In the genomic region with DNA sequence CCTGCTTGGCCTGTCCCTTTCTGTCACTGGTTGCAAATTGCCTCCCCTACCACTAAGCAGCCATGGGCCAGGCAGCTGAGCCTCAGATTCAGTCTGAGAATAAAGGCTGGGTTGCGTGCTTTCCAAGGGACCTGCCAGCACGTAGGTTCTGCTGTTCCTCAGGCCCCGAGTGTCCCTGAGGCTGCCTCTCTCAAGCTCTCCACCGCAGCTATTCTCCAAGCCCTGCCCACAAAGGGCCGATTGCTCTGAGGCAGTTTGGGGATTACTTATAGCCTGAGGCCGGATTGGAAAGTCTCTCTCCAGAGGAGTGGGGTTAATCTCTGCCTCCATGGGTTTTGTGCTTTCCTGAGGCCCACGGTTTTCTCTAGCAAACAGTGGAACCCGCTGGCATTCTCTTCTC, we compare ENCODE assay signal across 17 cellular contexts.
DNase-seq lines count a peak whose midpoint lies in the region; ATAC-seq and TF ChIP-seq lines count a peak whose summit lies in the region.
"Had no signal": no experiment of that assay in that cellular context is flagged by ENCODE, and none has a peak within 500 bp of the region (broad histone marks: within the 10 kb centered on the region; RNA-seq: fewer than 3 reads in every experiment).

No MANE protein-coding gene starts in this region.

- H4K20me1 ChIP-seq in H9 (ENCODE audit: control insufficient read depth, insufficient read depth, insufficient read length), result no peaks in the 10 kb centered on the region

- H3K23ac ChIP-seq in H9 (ENCODE audit: insufficient read length, low read depth, low read length), result no peak overlapping the region

- H3K27ac ChIP-seq in H9 (ENCODE audit: insufficient read length, low read depth, low read length) (no peak overlapping the region), endodermal cell (ENCODE audit: low read depth, low read length) (no peak overlapping the region), thyroid gland (peak overlapping the region in 2 of 3 donors; percentile 70 to 87), tibial artery (no peak overlapping the region)
- H3K27ac ChIP-seq: A549, C4-2B had no signal

- no peak overlapping the region for H3K4me3 ChIP-seq in NT2/D1 (ENCODE audit: insufficient read length, low read depth)
- no peak overlapping the region for H3K4me3 ChIP-seq in endodermal cell (ENCODE audit: low read length)
- no peak overlapping the region for H3K4me3 ChIP-seq in thyroid gland (replicated peaks in 1 of 3)
- no peak overlapping the region for H3K4me3 ChIP-seq in tibial artery
- H3K4me3 ChIP-seq: A549, GM23338, HAP-1 had no signal

- 0 out of 4 replicates have a peak, but pooled peaks cover 0 to 3% of the 10 kb centered on the region in 2 experiments for H3K4me1 Mint-ChIP-seq in H9
- peaks cover 14% of the 10 kb centered on the region for H3K4me1 Mint-ChIP-seq in endodermal cell
- H3K4me1 Mint-ChIP-seq: GM23338 had no signal

- no peak overlapping the region for H2BK15ac ChIP-seq in H9 (ENCODE audit: low read depth, low read length)

- no peaks in the 10 kb centered on the region; the same call in 1 of the 2 replicates for H3K27me3 Mint-ChIP-seq in H9 (ENCODE audit: low read depth)
- H3K27me3 Mint-ChIP-seq in endodermal cell (ENCODE audit: insufficient read depth), result no peaks in the 10 kb centered on the region
- H3K27me3 Mint-ChIP-seq: CD4-positive, alpha-beta memory T cell had no signal

- no peak overlapping the region for H3K9ac ChIP-seq in H9 (ENCODE audit: extremely low read depth, insufficient read length, low read length)
- peak overlapping the region; percentile 39 for H3K9ac ChIP-seq in NT2/D1 (ENCODE audit: insufficient read length, low read depth)
- H3K9ac ChIP-seq in endodermal cell (ENCODE audit: extremely low read depth, low read length, poor library complexity, severe bottlenecking), result no peak overlapping the region

- no peak for TF ChIP-seq POLR2A in thyroid gland (IDR thresholded peaks at IDR 0.05)

- no peak overlapping the region for H2AFZ ChIP-seq in H9 (ENCODE audit: low read length)
- H2AFZ ChIP-seq: GM23338 had no signal

- no peaks in the 10 kb centered on the region for H3K23me2 ChIP-seq in H9 (ENCODE audit: insufficient read length, low read depth, low read length, poor library complexity, severe bottlenecking)

- H3K9me3 ChIP-seq in H9 (ENCODE audit: control insufficient read depth, low read depth, low read length), result peaks cover 12% of the 10 kb centered on the region
- no peaks in the 10 kb centered on the region for H3K9me3 ChIP-seq in NT2/D1 (ENCODE audit: insufficient read depth, low read length)
- peaks cover 23% of the 10 kb centered on the region for H3K9me3 ChIP-seq in endodermal cell (ENCODE audit: control insufficient read depth, low read length)
- no peaks in the 10 kb centered on the region for H3K9me3 ChIP-seq in thyroid gland
- peaks cover 0 to 15% (median 13%) of the 10 kb centered on the region in 3 donors for H3K9me3 ChIP-seq in tibial artery
- H3K9me3 ChIP-seq: BE2C, HAP-1 had no signal

- H3K18ac ChIP-seq in H9 (ENCODE audit: insufficient read length, low read depth, low read length), result peak overlapping the region; percentile 37

- no peak overlapping the region for H3K4me2 ChIP-seq in H9 (ENCODE audit: insufficient read depth, insufficient read length, low read length)
- H3K4me2 ChIP-seq: A549, GM23338 had no signal

- H3K14ac ChIP-seq in H9 (ENCODE audit: insufficient read depth, low read length), result no peak overlapping the region

- no peak overlapping the region for H2BK12ac ChIP-seq in H9 (ENCODE audit: insufficient read length, low read depth, low read length)

- H3K36me3 Mint-ChIP-seq in H9 (ENCODE audit: insufficient read depth in 1 of 3, low read depth in 3 of 3), result peaks cover 0 to 16% (median 4%) of the 10 kb centered on the region in 3 experiments; a peak in 6 of 7 replicates
- H3K36me3 Mint-ChIP-seq in endodermal cell (ENCODE audit: low read depth), result no peaks in the 10 kb centered on the region
- H3K36me3 Mint-ChIP-seq: CD4-positive, alpha-beta memory T cell had no signal

- H2BK5ac ChIP-seq in H9 (ENCODE audit: insufficient read length, low read length), result no peak overlapping the region

- WGBS in H9 (ENCODE audit: extremely low coverage, insufficient read length, low lambda C conversion rate), result no CpG with 5 or more reads among the region's 8 CpGs
- WGBS in endodermal cell (ENCODE audit: insufficient coverage in 1 of 2, insufficient read length in 1 of 2), 2 experiments, result 86% methylated on average over 8 of the region's 8 CpGs; no CpG with 5 or more reads in 1 of the 2 experiments
- 63% methylated on average over 4 to 8 of the region's 8 CpGs for WGBS in thyroid gland, 2 donors

- intact Hi-C loops in thyroid gland (cut with DNase I) (no loop called here), tibial artery (cut with DNase I; ENCODE audit: low total_unique reads) (no loop called here)

- H3K4me3 Mint-ChIP-seq in H9 (no peak overlapping the region; a peak in 1 of 5 replicates), endodermal cell (no peak overlapping the region)
- H3K4me3 Mint-ChIP-seq: CD4-positive, alpha-beta memory T cell; GM23338 had no signal

- H3K27me3 ChIP-seq in H9 (ENCODE audit: insufficient read depth, low read length), result no peaks in the 10 kb centered on the region
- no peaks in the 10 kb centered on the region for H3K27me3 ChIP-seq in NT2/D1 (ENCODE audit: insufficient read depth, insufficient read length)
- no peaks in the 10 kb centered on the region for H3K27me3 ChIP-seq in endodermal cell (ENCODE audit: control insufficient read depth, insufficient read depth, low read length, poor library complexity, severe bottlenecking)
- no peaks in the 10 kb centered on the region for H3K27me3 ChIP-seq in thyroid gland
- no peaks in the 10 kb centered on the region for H3K27me3 ChIP-seq in tibial artery
- H3K27me3 ChIP-seq: BE2C had no signal

- H3K9me3 Mint-ChIP-seq in H9 (peaks cover 49 to 64% of the 10 kb centered on the region in 2 experiments), endodermal cell (peaks cover 36% of the 10 kb centered on the region)

- H2BK120ac ChIP-seq in H9 (ENCODE audit: low read depth, low read length, poor library complexity, severe bottlenecking), result no peak overlapping the region

- no peak overlapping the region for H3K4ac ChIP-seq in H9 (ENCODE audit: low read depth, low read length)

- H3K27ac Mint-ChIP-seq in H9, result no peak overlapping the region
- H3K27ac Mint-ChIP-seq in endodermal cell, result no peak overlapping the region
- H3K27ac Mint-ChIP-seq: GM23338 had no signal

- H4K5ac ChIP-seq in H9 (ENCODE audit: insufficient read length, low read depth, low read length), result no peak overlapping the region

- H4K91ac ChIP-seq in H9 (ENCODE audit: insufficient read length, low read depth, low read length), result no peak overlapping the region

- no peak overlapping the region for H3T11ph ChIP-seq in H9 (ENCODE audit: low read length)

- ATAC-seq in HG03457 (IDR thresholded peaks at IDR 0.05; ENCODE audit: unreplicated experiment), result no peak
- ATAC-seq: A549, GM23338, HepG2 had no signal

- no peak overlapping the region for H2AK5ac ChIP-seq in H9 (ENCODE audit: insufficient read length, low read length)

- H2BK20ac ChIP-seq in H9 (ENCODE audit: low read depth, low read length, poor library complexity, severe bottlenecking), result no peak overlapping the region

- DNase-seq in H9, result no peak
- no peak for DNase-seq in NT2/D1 (ENCODE audit: low read depth, low spot score)
- DNase-seq in endodermal cell, result peak; percentile 53
- DNase-seq in thyroid gland, result peak in 1 of 2 donors; percentile 22
- no peak for DNase-seq in HT-29 (ENCODE audit: low spot score)
- DNase-seq in tibial artery, result no peak
- DNase-seq: BE2C; CD4-positive, alpha-beta memory T cell; DMS153; DND-41; GF-D8 had no signal

- H3K4me1 ChIP-seq in H9 (ENCODE audit: insufficient read depth, low read length) (no peaks in the 10 kb centered on the region), NT2/D1 (ENCODE audit: insufficient read depth, insufficient read length) (no peaks in the 10 kb centered on the region), endodermal cell (ENCODE audit: control insufficient read depth, insufficient read depth, low read length) (peaks cover 6% of the 10 kb centered on the region), thyroid gland (peaks cover 0 to 7% of the 10 kb centered on the region in 2 donors), tibial artery (no peaks in the 10 kb centered on the region)
- H3K4me1 ChIP-seq: A549, BE2C, HAP-1 had no signal

- H3K36me3 ChIP-seq in NT2/D1 (ENCODE audit: insufficient read depth, insufficient read length, low read length), result no peaks in the 10 kb centered on the region
- H3K36me3 ChIP-seq in endodermal cell (ENCODE audit: control insufficient read depth, insufficient read depth, low read length), result no peaks in the 10 kb centered on the region
- H3K36me3 ChIP-seq in thyroid gland, result no peaks in the 10 kb centered on the region
- H3K36me3 ChIP-seq in tibial artery, result no peaks in the 10 kb centered on the region
- H3K36me3 ChIP-seq: BE2C, HAP-1 had no signal

- no peak overlapping the region for H3K56ac ChIP-seq in H9 (ENCODE audit: insufficient read length, low read depth, low read length)

- no peak overlapping the region for H4K8ac ChIP-seq in H9 (replicated peaks; ENCODE audit: insufficient read length, low read depth, low read length)

- H3K79me1 ChIP-seq in H9 (ENCODE audit: insufficient read depth, low read depth, low read length, poor library complexity, severe bottlenecking), result no peaks in the 10 kb centered on the region

- no peaks in the 10 kb centered on the region for H3K79me2 ChIP-seq in H9 (ENCODE audit: insufficient read depth, low read length)

- TF ChIP-seq CTCF in H9 (conservative IDR thresholded peaks at IDR 0.05), result no peak
- no peak for TF ChIP-seq CTCF in endodermal cell (conservative IDR thresholded peaks at IDR 0.05)
- no peak for TF ChIP-seq CTCF in thyroid gland (IDR thresholded peaks at IDR 0.05)
- TF ChIP-seq CTCF in tibial artery (IDR thresholded peaks at IDR 0.05), result no peak

Comparison
In these comparisons a context has a peak if more than half of its experiments do, and no peak if none do; other contexts are left out.
1. H3K27ac ChIP-seq: peak in thyroid gland (2 of 3); none in H9 (single experiment), endodermal cell (single experiment) and tibial artery (0 of 2).